In genomic region chr1:167726038-167726437, GRCh38 we compare ENCODE assay signal across 21 cellular contexts. TPM values are rescaled to one million over a fixed set of nuclear protein-coding genes. Genes with fewer than 3 reads are reported as not detected.
DNase-seq lines count a peak whose midpoint lies in the region; ATAC-seq, FAIRE-seq and TF ChIP-seq lines count a peak whose summit lies in the region.
"Had no signal": no experiment of that assay in that cellular context is flagged by ENCODE, and none has a peak within 500 bp of the region (broad histone marks: within the 10 kb centered on the region; RNA-seq: fewer than 3 reads in every experiment).

No MANE protein-coding gene starts in this region.

- H3K4me3 ChIP-seq in astrocyte (ENCODE audit: insufficient read depth, low read depth, low read length): no peak overlapping the region
- H3K4me3 ChIP-seq: ovary had no signal

- H3K27ac Mint-ChIP-seq in CD4-positive, alpha-beta T cell: no peak overlapping the region
- H3K27ac Mint-ChIP-seq in astrocyte (ENCODE audit: unreplicated experiment) (no peak overlapping the region), nephron (peak overlapping the region in 2 of 3 experiments; percentile 16 to 61), glutamatergic neuron (ENCODE audit: unreplicated experiment) (no peak overlapping the region)
- H3K27ac Mint-ChIP-seq in activated naive CD8-positive, alpha-beta T cell treated with anti-CD3 and anti-CD28 coated beads for 36 hours: no peak overlapping the region
- H3K27ac Mint-ChIP-seq: CD4-positive, alpha-beta memory T cell; dendritic cell treated with granulocyte-macrophage colony-stimulating factor and Interleukin-4, amounts not matched to agents 40 ng/mL and 50 ng/mL, for 4 days had no signal

- intact Hi-C loops in CD4-positive, alpha-beta T cell (cut with DNase I, micrococcal nuclease): loop anchor here in 1 of 2 experiments (10.0 kb wide), 1 partner anchor 359 kb away; no protein-coding TSS in a partner anchor

- peaks cover 86% of the 10 kb centered on the region for H3K79me2 ChIP-seq in astrocyte (ENCODE audit: insufficient read depth, low read length)

- no peak overlapping the region for H3K9ac ChIP-seq in astrocyte (ENCODE audit: low read length)

- TF ChIP-seq CTCF in CD4-positive, alpha-beta T cell (IDR thresholded peaks at IDR 0.05): no peak
- TF ChIP-seq CTCF in astrocyte (IDR thresholded peaks at IDR 0.05; ENCODE audit: insufficient read depth, low read depth, low read length) (no peak), nephron (IDR thresholded peaks at IDR 0.05; ENCODE audit: unreplicated experiment in 3 of 3) (no peak), glutamatergic neuron (IDR thresholded peaks at IDR 0.05; ENCODE audit: partially characterized antibody, unreplicated experiment) (no peak)

- no peak overlapping the region for H2AFZ ChIP-seq in astrocyte (ENCODE audit: low read depth, low read length)

- ATAC-seq in CD4-positive, alpha-beta T cell (ENCODE audit: poor library complexity): no peak
- ATAC-seq: sciatic nerve had no signal

- H3K36me3 ChIP-seq in astrocyte (ENCODE audit: insufficient read depth, low read length): peaks cover 4% of the 10 kb centered on the region
- H3K36me3 ChIP-seq: ovary, WERI-Rb-1 had no signal

- no peak overlapping the region for H3K27ac ChIP-seq in CD4-positive, alpha-beta T cell (ENCODE audit: low read depth, low read length)
- H3K27ac ChIP-seq in astrocyte (ENCODE audit: low read depth, low read length): no peak overlapping the region
- H3K27ac ChIP-seq: ovary, WERI-Rb-1 had no signal

- no peak for DNase-seq in CD4-positive, alpha-beta T cell
- DNase-seq in GM19239 (ENCODE audit: insufficient read length, low spot score): no peak
- DNase-seq in astrocyte (ENCODE audit: low read depth): no peak
- DNase-seq in activated naive CD8-positive, alpha-beta T cell treated with anti-CD3 and anti-CD28 coated beads for 36 hours: no peak
- no peak for DNase-seq in midbrain (lab: John Stamatoyannopoulos, UW)
- DNase-seq in glutamatergic neuron: no peak
- DNase-seq in ureter (ENCODE audit: low spot score): no peak
- DNase-seq: activated CD4-positive, alpha-beta T cell treated with anti-CD3 and anti-CD28 coated beads, Interleukin-2, amount 50 U/mL, for 4 hours; activated CD8-positive, alpha-beta memory T cell treated with anti-CD3 and anti-CD28 coated beads, Interleukin-2, amount 50 U/mL, for 48 hours; CD4-positive, alpha-beta memory T cell; DMS53; foreskin fibroblast; NCI-H187; NCI-H2227 treated with DMSO at 0.1 percent for 48 hours; NCI-H774; ovary; T-helper 2 cell; WERI-Rb-1 had no signal

- no peaks in the 10 kb centered on the region for H3K27me3 Mint-ChIP-seq in CD4-positive, alpha-beta T cell
- no peaks in the 10 kb centered on the region for H3K27me3 Mint-ChIP-seq in astrocyte (ENCODE audit: low read depth, unreplicated experiment)
- H3K27me3 Mint-ChIP-seq in nephron (ENCODE audit: low read depth): no peaks in the 10 kb centered on the region
- H3K27me3 Mint-ChIP-seq in activated naive CD8-positive, alpha-beta T cell treated with anti-CD3 and anti-CD28 coated beads for 36 hours: no peaks in the 10 kb centered on the region
- peaks cover 7% of the 10 kb centered on the region for H3K27me3 Mint-ChIP-seq in glutamatergic neuron (ENCODE audit: unreplicated experiment)
- H3K27me3 Mint-ChIP-seq: CD4-positive, alpha-beta memory T cell; dendritic cell treated with granulocyte-macrophage colony-stimulating factor and Interleukin-4, amounts not matched to agents 40 ng/mL and 50 ng/mL, for 4 days had no signal

- H3K27me3 ChIP-seq in CD4-positive, alpha-beta T cell (ENCODE audit: control insufficient read depth, insufficient read depth, low read length): no peaks in the 10 kb centered on the region
- H3K27me3 ChIP-seq in astrocyte (ENCODE audit: insufficient read depth, low read length): no peaks in the 10 kb centered on the region
- H3K27me3 ChIP-seq: ovary had no signal

- H4K20me1 ChIP-seq in astrocyte (ENCODE audit: insufficient read depth, low read length): peaks cover 74% of the 10 kb centered on the region

- no peaks in the 10 kb centered on the region for H3K9me3 Mint-ChIP-seq in CD4-positive, alpha-beta T cell
- H3K9me3 Mint-ChIP-seq in astrocyte (ENCODE audit: unreplicated experiment): no peaks in the 10 kb centered on the region
- no peaks in the 10 kb centered on the region for H3K9me3 Mint-ChIP-seq in nephron
- H3K9me3 Mint-ChIP-seq in activated naive CD8-positive, alpha-beta T cell treated with anti-CD3 and anti-CD28 coated beads for 36 hours: no peaks in the 10 kb centered on the region
- H3K9me3 Mint-ChIP-seq in glutamatergic neuron (ENCODE audit: unreplicated experiment): peaks cover 3% of the 10 kb centered on the region
- H3K9me3 Mint-ChIP-seq: CD4-positive, alpha-beta memory T cell; dendritic cell treated with granulocyte-macrophage colony-stimulating factor and Interleukin-4, amounts not matched to agents 40 ng/mL and 50 ng/mL, for 4 days had no signal

- POLR2A ChIA-PET in CD4-positive, alpha-beta T cell (lab: Charles Lee): no interaction called here

- H3K4me2 ChIP-seq in astrocyte (ENCODE audit: low read length): no peak overlapping the region

- peaks cover 18% of the 10 kb centered on the region for H3K4me1 ChIP-seq in astrocyte (ENCODE audit: insufficient read depth, low read length)

- no peaks in the 10 kb centered on the region for H3K9me3 ChIP-seq in CD4-positive, alpha-beta T cell (ENCODE audit: control insufficient read depth, low read length)
- no peaks in the 10 kb centered on the region for H3K9me3 ChIP-seq in astrocyte (ENCODE audit: insufficient read depth, low read depth, low read length)
- H3K9me3 ChIP-seq: ovary had no signal

- FAIRE-seq in GM19239 (lab: Jason Lieb, UNC) (peak; percentile 65), astrocyte (lab: Jason Lieb, UNC) (no peak)

- peak overlapping the region; percentile 27 for H3K4me3 Mint-ChIP-seq in CD4-positive, alpha-beta T cell
- peak overlapping the region; percentile 11 for H3K4me3 Mint-ChIP-seq in astrocyte (ENCODE audit: unreplicated experiment)
- peak overlapping the region; percentile 22 to 46 (median 24) for H3K4me3 Mint-ChIP-seq in nephron
- no peak overlapping the region for H3K4me3 Mint-ChIP-seq in activated naive CD8-positive, alpha-beta T cell treated with anti-CD3 and anti-CD28 coated beads for 36 hours
- H3K4me3 Mint-ChIP-seq in glutamatergic neuron (ENCODE audit: unreplicated experiment): no peak overlapping the region
- H3K4me3 Mint-ChIP-seq: CD4-positive, alpha-beta memory T cell; dendritic cell treated with granulocyte-macrophage colony-stimulating factor and Interleukin-4, amounts not matched to agents 40 ng/mL and 50 ng/mL, for 4 days had no signal

- H3K36me3 Mint-ChIP-seq in CD4-positive, alpha-beta T cell (ENCODE audit: low read depth): peaks cover 7% of the 10 kb centered on the region
- H3K36me3 Mint-ChIP-seq in astrocyte (ENCODE audit: low read depth, unreplicated experiment) (peaks cover 5% of the 10 kb centered on the region), nephron (ENCODE audit: low read depth) (peaks cover 36% of the 10 kb centered on the region), glutamatergic neuron (ENCODE audit: unreplicated experiment) (no peaks in the 10 kb centered on the region)
- H3K36me3 Mint-ChIP-seq in activated naive CD8-positive, alpha-beta T cell treated with anti-CD3 and anti-CD28 coated beads for 36 hours: peaks cover 14% of the 10 kb centered on the region

- H3K4me1 Mint-ChIP-seq in CD4-positive, alpha-beta T cell (ENCODE audit: low read depth): peaks cover 46% of the 10 kb centered on the region
- peaks cover 28% of the 10 kb centered on the region for H3K4me1 Mint-ChIP-seq in astrocyte (ENCODE audit: low read depth, unreplicated experiment)
- peaks cover 42% of the 10 kb centered on the region for H3K4me1 Mint-ChIP-seq in nephron
- peaks cover 20% of the 10 kb centered on the region for H3K4me1 Mint-ChIP-seq in activated naive CD8-positive, alpha-beta T cell treated with anti-CD3 and anti-CD28 coated beads for 36 hours
- peaks cover 28% of the 10 kb centered on the region for H3K4me1 Mint-ChIP-seq in glutamatergic neuron (ENCODE audit: low read depth, unreplicated experiment)

- CTCF ChIA-PET in CD4-positive, alpha-beta T cell (lab: Charles Lee): interaction anchor here (1.2 kb wide), 1 partner anchor 11 kb away, joined by 4 read pairs; no protein-coding TSS in a partner anchor

RNA-seq across cellular contexts. Expression of gene MPZL1, which starts 4.3 kb away (rescaled TPM):
- 1 to 10 TPM; 1.2 to 1.5 TPM for total RNA-seq in CD4-positive, alpha-beta T cell
- total RNA-seq in astrocyte (229 and 240 TPM in 2 replicates), glutamatergic neuron (ENCODE audit: unreplicated experiment) (149 TPM), ureter (99.4 TPM)
- total RNA-seq in activated naive CD8-positive, alpha-beta T cell treated with anti-CD3 and anti-CD28 coated beads for 36 hours: 10 to 100 TPM; 15.9 to 17.3 TPM

Comparison
In these comparisons a context has a peak if more than half of its experiments do, and no peak if none do; other contexts are left out.
1. H3K27ac Mint-ChIP-seq: peak in nephron (2 of 3); none in CD4-positive, alpha-beta T cell (single experiment), astrocyte (single experiment), activated naive CD8-positive, alpha-beta T cell treated with anti-CD3 and anti-CD28 coated beads for 36 hours (single experiment) and glutamatergic neuron (single experiment).
2. H3K4me3 Mint-ChIP-seq: peak in CD4-positive, alpha-beta T cell (single experiment), astrocyte (single experiment) and nephron (3 of 3); none in activated naive CD8-positive, alpha-beta T cell treated with anti-CD3 and anti-CD28 coated beads for 36 hours (single experiment) and glutamatergic neuron (single experiment).
3. RNA of gene MPZL1, which starts 4.3 kb away (total RNA-seq): 229 to 240 TPM in astrocyte, 149 TPM in glutamatergic neuron (single experiment), 99.4 TPM in ureter (single experiment) and 15.9 to 17.3 TPM in activated naive CD8-positive, alpha-beta T cell treated with anti-CD3 and anti-CD28 coated beads for 36 hours; 1.2 to 1.5 TPM in CD4-positive, alpha-beta T cell; every median in the first group is over 4 times any median in the second.